ENCODE assay signal across 10 cellular contexts in genomic region chr17:59890720-59891119, GRCh38. TPM values are rescaled to one million over a fixed set of nuclear protein-coding genes. Genes with fewer than 3 reads are reported as not detected.
DNase-seq lines count a peak whose midpoint lies in the region; ATAC-seq and TF ChIP-seq lines count a peak whose summit lies in the region.
"Had no signal": no experiment of that assay in that cellular context is flagged by ENCODE, and none has a peak within 500 bp of the region (broad histone marks: within the 10 kb centered on the region; RNA-seq: fewer than 3 reads in every experiment).

No MANE protein-coding gene starts in this region.

- BruUV-seq in A673 (replicated peaks; lab: Mats Ljungman, UMichigan): TSS peak; percentile 26

- no peak for TF ChIP-seq CTCF in A673 (conservative IDR thresholded peaks at IDR 0.05; ENCODE audit: low read depth, low read length)

- CTCF ChIA-PET in A673 (lab: Charles Lee): no interaction called here

- peak overlapping the region; percentile 52 for H3K27ac Mint-ChIP-seq in activated T-helper 1 cell treated with anti-CD3 and anti-CD28 coated beads, Interleukin-12 subunit alpha, Interleukin-12 subunit beta, Interleukin-2, Interleukin-4 antibody, amounts not matched to agents 30 ng/mL and 10 ng/mL and 1 ng/mL, durations not matched to agents 14 hours and 24 hours and 36 hours

- no peaks in the 10 kb centered on the region for H3K9me3 ChIP-seq in A673 (ENCODE audit: low read depth, low read length, poor library complexity, severe bottlenecking)
- H3K9me3 ChIP-seq: MG63 had no signal

- H3K27ac ChIP-seq in A673 (ENCODE audit: low read depth, low read length, poor library complexity, severe bottlenecking): no peak overlapping the region

- H3K27me3 Mint-ChIP-seq in activated T-helper 1 cell treated with anti-CD3 and anti-CD28 coated beads, Interleukin-12 subunit alpha, Interleukin-12 subunit beta, Interleukin-2, Interleukin-4 antibody, amounts not matched to agents 30 ng/mL and 10 ng/mL and 1 ng/mL, durations not matched to agents 14 hours and 24 hours and 36 hours (ENCODE audit: insufficient read depth): peaks cover 3% of the 10 kb centered on the region

- H3K4me1 ChIP-seq in A673 (ENCODE audit: insufficient read depth, low read length, poor library complexity, severe bottlenecking): peaks cover 4% of the 10 kb centered on the region

- peaks cover 3% of the 10 kb centered on the region for H3K36me3 ChIP-seq in A673 (ENCODE audit: insufficient read depth, low read length, poor library complexity, severe bottlenecking)

- no peak overlapping the region for H3K4me3 ChIP-seq in A673 (ENCODE audit: low read depth, low read length, poor library complexity, severe bottlenecking)

- no peaks in the 10 kb centered on the region for H3K27me3 ChIP-seq in A673 (replicated peaks; ENCODE audit: insufficient read depth, low read depth, low read length, poor library complexity)
- H3K27me3 ChIP-seq: MG63 had no signal

- intact Hi-C loops in A673 (cut with micrococcal nuclease; ENCODE audit: unreplicated experiment): no loop called here
- intact Hi-C loops in activated T-helper 1 cell treated with anti-CD3 and anti-CD28 coated beads, Interleukin-12 subunit alpha, Interleukin-12 subunit beta, Interleukin-2, Interleukin-4 antibody, amounts not matched to agents 30 ng/mL and 10 ng/mL and 1 ng/mL, durations not matched to agents 14 hours and 24 hours and 36 hours (cut with micrococcal nuclease): loop anchor here (5.0 kb wide), 1 partner anchor 678 kb away; the partner anchor contains the start of gene SMG8

- no peak for ATAC-seq in GM18870 (IDR thresholded peaks at IDR 0.05; ENCODE audit: unreplicated experiment)
- ATAC-seq in GM18502 (IDR thresholded peaks at IDR 0.05; ENCODE audit: poor library complexity, unreplicated experiment): no peak

- no peaks in the 10 kb centered on the region for H3K9me3 Mint-ChIP-seq in activated T-helper 1 cell treated with anti-CD3 and anti-CD28 coated beads, Interleukin-12 subunit alpha, Interleukin-12 subunit beta, Interleukin-2, Interleukin-4 antibody, amounts not matched to agents 30 ng/mL and 10 ng/mL and 1 ng/mL, durations not matched to agents 14 hours and 24 hours and 36 hours

- H3K4me1 Mint-ChIP-seq in activated T-helper 1 cell treated with anti-CD3 and anti-CD28 coated beads, Interleukin-12 subunit alpha, Interleukin-12 subunit beta, Interleukin-2, Interleukin-4 antibody, amounts not matched to agents 30 ng/mL and 10 ng/mL and 1 ng/mL, durations not matched to agents 14 hours and 24 hours and 36 hours (ENCODE audit: low read depth): peaks cover 48% of the 10 kb centered on the region

- peaks cover 11% of the 10 kb centered on the region for H3K36me3 Mint-ChIP-seq in activated T-helper 1 cell treated with anti-CD3 and anti-CD28 coated beads, Interleukin-12 subunit alpha, Interleukin-12 subunit beta, Interleukin-2, Interleukin-4 antibody, amounts not matched to agents 30 ng/mL and 10 ng/mL and 1 ng/mL, durations not matched to agents 14 hours and 24 hours and 36 hours (ENCODE audit: low read depth)

- H3K4me3 Mint-ChIP-seq in activated T-helper 1 cell treated with anti-CD3 and anti-CD28 coated beads, Interleukin-12 subunit alpha, Interleukin-12 subunit beta, Interleukin-2, Interleukin-4 antibody, amounts not matched to agents 30 ng/mL and 10 ng/mL and 1 ng/mL, durations not matched to agents 14 hours and 24 hours and 36 hours: peak overlapping the region; percentile 77

- DNase-seq in A673 (ENCODE audit: low spot score) (no peak), EL (peak; percentile 38), hepatic stellate cell (ENCODE audit: low spot score) (peak; percentile 37), NCI-H1694 treated with DMSO at 0.1 percent for 48 hours (lab: John Stamatoyannopoulos, UW) (no peak)
- DNase-seq in activated T-helper 1 cell treated with anti-CD3 and anti-CD28 coated beads, Interleukin-12 subunit alpha, Interleukin-12 subunit beta, Interleukin-2, Interleukin-4 antibody, amounts not matched to agents 30 ng/mL and 10 ng/mL and 1 ng/mL, durations not matched to agents 14 hours and 24 hours and 36 hours (ENCODE audit: low spot score): no peak
- DNase-seq in effector CD4-positive, alpha-beta T cell: no peak
- DNase-seq: MG63, NCI-H748 treated with DMSO at 0.1 percent for 48 hours had no signal

- POLR2A ChIA-PET in A673 (lab: Charles Lee; ENCODE audit: low non-redundant PET): interaction anchor here (0.5 kb wide), 1 partner anchor 15 kb away, joined by 5 read pairs; no protein-coding TSS in a partner anchor

RNA-seq across cellular contexts. Expression of gene TUBD1, which starts 2.0 kb away (rescaled TPM):
- 16.1 and 23.3 TPM in 2 replicates for total RNA-seq in A673 (2021)
- total RNA-seq in activated T-helper 1 cell treated with anti-CD3 and anti-CD28 coated beads, Interleukin-12 subunit alpha, Interleukin-12 subunit beta, Interleukin-2, Interleukin-4 antibody, amounts not matched to agents 30 ng/mL and 10 ng/mL and 1 ng/mL, durations not matched to agents 14 hours and 24 hours and 36 hours: 12.3 and 13.2 TPM in 2 replicates

RNA-seq across cellular contexts. Expression of gene RPS6KB1, which starts 2.2 kb away (rescaled TPM):
- 56.4 and 56.5 TPM in 2 replicates for total RNA-seq in A673 (2021)
- 67.6 and 82.7 TPM in 2 replicates for total RNA-seq in activated T-helper 1 cell treated with anti-CD3 and anti-CD28 coated beads, Interleukin-12 subunit alpha, Interleukin-12 subunit beta, Interleukin-2, Interleukin-4 antibody, amounts not matched to agents 30 ng/mL and 10 ng/mL and 1 ng/mL, durations not matched to agents 14 hours and 24 hours and 36 hours

Comparison
In these comparisons a context has a peak if more than half of its experiments do, and no peak if none do; other contexts are left out.
1. DNase-seq: peak in EL (single experiment) and hepatic stellate cell (single experiment); none in A673 (single experiment), activated T-helper 1 cell treated with anti-CD3 and anti-CD28 coated beads, Interleukin-12 subunit alpha, Interleukin-12 subunit beta, Interleukin-2, Interleukin-4 antibody, amounts not matched to agents 30 ng/mL and 10 ng/mL and 1 ng/mL, durations not matched to agents 14 hours and 24 hours and 36 hours (single experiment), effector CD4-positive, alpha-beta T cell (single experiment) and NCI-H1694 treated with DMSO at 0.1 percent for 48 hours (single experiment).